ENCODE assay signal across 18 cellular contexts in the genomic region with DNA sequence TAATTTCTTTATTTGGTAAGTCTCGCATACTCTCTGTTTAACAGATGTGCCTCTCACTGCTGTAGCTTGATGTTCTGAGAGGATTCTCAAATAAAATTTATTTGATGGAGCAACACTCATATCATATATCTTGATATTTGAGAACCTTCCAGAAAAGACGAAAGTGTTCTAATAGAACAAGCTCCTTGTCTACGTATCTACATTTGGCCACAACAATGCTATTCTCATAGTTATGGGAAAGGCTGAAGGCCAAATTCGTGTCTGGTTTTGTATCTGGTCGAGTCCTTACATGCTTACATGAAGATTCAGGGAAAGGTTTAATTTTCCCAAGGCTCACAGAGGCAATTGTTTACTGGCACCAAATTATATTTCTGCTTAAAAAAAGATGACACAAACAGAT.
DNase-seq lines count a peak whose midpoint lies in the region; ATAC-seq and TF ChIP-seq lines count a peak whose summit lies in the region.
"Had no signal": no experiment of that assay in that cellular context is flagged by ENCODE, and none has a peak within 500 bp of the region (broad histone marks: within the 10 kb centered on the region; RNA-seq: fewer than 3 reads in every experiment).

No MANE protein-coding gene starts in this region.

- H2AFZ ChIP-seq in GM23248, result peak overlapping the region; percentile 35
- H2AFZ ChIP-seq: PC-9 had no signal

- H3K9me3 ChIP-seq in GM23248 (ENCODE audit: low read depth) (no peaks in the 10 kb centered on the region), skeletal muscle tissue (ENCODE audit: control insufficient read depth in 3 of 3, low read length in 3 of 3) (no peaks in the 10 kb centered on the region)
- H3K9me3 ChIP-seq: adrenal gland had no signal

- ATAC-seq in natural killer cell treated with Interleukin-12 subunit alpha and Interleukin-12 subunit beta and Interleukin-15 and Interleukin-18, amount 100 ng/mL, for 72 hours, result no peak
- ATAC-seq: activated CD8-positive, alpha-beta T cell treated with anti-CD3 and anti-CD28 coated beads for 36 hours; naive thymus-derived CD8-positive, alpha-beta T cell had no signal

- H3K9me3 Mint-ChIP-seq in chondrocyte (ENCODE audit: low read depth), result peaks cover 9% of the 10 kb centered on the region
- peaks cover 6% of the 10 kb centered on the region for H3K9me3 Mint-ChIP-seq in natural killer cell treated with Interleukin-12 subunit alpha and Interleukin-12 subunit beta and Interleukin-15 and Interleukin-18, amount 100 ng/mL, for 72 hours

- H3K4me3 ChIP-seq in GM23248 (no peak overlapping the region), skeletal muscle tissue (ENCODE audit: low read length in 3 of 3) (no peak overlapping the region)
- H3K4me3 ChIP-seq: adrenal gland, MG63, PC-9 had no signal

- 17 to 25% methylated on average over 5 of the region's 5 CpGs for WGBS in GM23248 (ENCODE audit: low coverage in 1 of 2, low lambda C conversion rate in 2 of 2, missing lambda C conversion rate in 2 of 2), 2 experiments

- peaks cover 82% of the 10 kb centered on the region for H3K4me1 Mint-ChIP-seq in chondrocyte (ENCODE audit: low read depth)
- peaks cover 12 to 18% of the 10 kb centered on the region in 2 donors for H3K4me1 Mint-ChIP-seq in natural killer cell treated with Interleukin-12 subunit alpha and Interleukin-12 subunit beta and Interleukin-15 and Interleukin-18, amount 100 ng/mL, for 72 hours (ENCODE audit: low read depth in 2 of 2)

- no peaks in the 10 kb centered on the region for H3K27me3 Mint-ChIP-seq in chondrocyte (ENCODE audit: low read depth)
- peaks cover 0 to 2% of the 10 kb centered on the region in 2 donors for H3K27me3 Mint-ChIP-seq in natural killer cell treated with Interleukin-12 subunit alpha and Interleukin-12 subunit beta and Interleukin-15 and Interleukin-18, amount 100 ng/mL, for 72 hours
- H3K27me3 Mint-ChIP-seq: activated CD8-positive, alpha-beta T cell treated with anti-CD3 and anti-CD28 coated beads for 36 hours; naive thymus-derived CD8-positive, alpha-beta T cell had no signal

- H3K4me2 ChIP-seq in GM23248 (ENCODE audit: unreplicated experiment), result peak overlapping the region; percentile 54
- H3K4me2 ChIP-seq: PC-9 had no signal

- no peaks in the 10 kb centered on the region for H3K36me3 ChIP-seq in GM23248 (ENCODE audit: low read depth)
- H3K36me3 ChIP-seq in skeletal muscle tissue (ENCODE audit: control insufficient read depth in 3 of 3, insufficient read depth in 3 of 3, low read length in 3 of 3), result no peaks in the 10 kb centered on the region
- H3K36me3 ChIP-seq: adrenal gland had no signal

- no peaks in the 10 kb centered on the region for H4K20me1 ChIP-seq in GM23248 (ENCODE audit: insufficient read depth)

- H3K27ac ChIP-seq in GM23248, result peak overlapping the region; percentile 94
- peak overlapping the region; percentile 69 for H3K27ac ChIP-seq in skeletal muscle tissue (ENCODE audit: low read depth, low read length)
- H3K27ac ChIP-seq: adrenal gland, PC-9 had no signal

- no peak for TF ChIP-seq CTCF in chondrocyte (IDR thresholded peaks at IDR 0.05)

- no peak overlapping the region for H3K4me3 Mint-ChIP-seq in chondrocyte (ENCODE audit: unreplicated experiment)
- no peak overlapping the region for H3K4me3 Mint-ChIP-seq in natural killer cell treated with Interleukin-12 subunit alpha and Interleukin-12 subunit beta and Interleukin-15 and Interleukin-18, amount 100 ng/mL, for 72 hours
- H3K4me3 Mint-ChIP-seq: activated CD8-positive, alpha-beta T cell treated with anti-CD3 and anti-CD28 coated beads for 36 hours; naive thymus-derived CD8-positive, alpha-beta T cell had no signal

- DNase-seq in GM23248, result peak; percentile 72
- no peak for DNase-seq in chondrocyte (ENCODE audit: low spot score)
- DNase-seq in iris pigment epithelial cell (ENCODE audit: low read depth), result peak; percentile 32
- DNase-seq in T1000 (lab: John Stamatoyannopoulos, UW), result no peak
- DNase-seq in activated CD4-positive, alpha-beta T cell treated with anti-CD3 and anti-CD28 coated beads, Interleukin-2, amount 50 U/mL, for 4 hours, result no peak
- no peak for DNase-seq in natural killer cell treated with Interleukin-12 subunit alpha and Interleukin-12 subunit beta and Interleukin-15 and Interleukin-18, amount 100 ng/mL, for 72 hours (ENCODE audit: low spot score)
- no peak for DNase-seq in activated effector memory CD4-positive, alpha-beta T cell treated with Interleukin-2 at 50 U/mL for 16 hours
- DNase-seq: activated CD8-positive, alpha-beta T cell treated with anti-CD3 and anti-CD28 coated beads for 36 hours; adrenal gland; AML-193; GOT3; MG63; naive thymus-derived CD8-positive, alpha-beta T cell; NCI-H187; NCI-H510A; PC-9; stimulated activated CD4-positive, alpha-beta T cell treated with anti-CD3 and anti-CD28 coated beads, Interleukin-4, amount 100 ng/mL, for 4 hours had no signal

- peak overlapping the region; percentile 94 for H3K27ac Mint-ChIP-seq in chondrocyte (ENCODE audit: unreplicated experiment)
- H3K27ac Mint-ChIP-seq in natural killer cell treated with Interleukin-12 subunit alpha and Interleukin-12 subunit beta and Interleukin-15 and Interleukin-18, amount 100 ng/mL, for 72 hours, result no peak overlapping the region
- H3K27ac Mint-ChIP-seq: activated CD8-positive, alpha-beta T cell treated with anti-CD3 and anti-CD28 coated beads for 36 hours; naive thymus-derived CD8-positive, alpha-beta T cell had no signal

- in situ Hi-C loops in GM23248 (cut with MboI), result no loop called here

- no peaks in the 10 kb centered on the region for H3K27me3 ChIP-seq in GM23248 (replicated peaks; ENCODE audit: insufficient read depth)
- H3K27me3 ChIP-seq in skeletal muscle tissue (ENCODE audit: control insufficient read depth in 3 of 3, insufficient read depth in 3 of 3, low read length in 3 of 3), result no peaks in the 10 kb centered on the region
- H3K27me3 ChIP-seq: adrenal gland, MG63 had no signal

- H3K36me3 Mint-ChIP-seq in chondrocyte (ENCODE audit: low read depth), result peaks cover 2% of the 10 kb centered on the region
- no peaks in the 10 kb centered on the region for H3K36me3 Mint-ChIP-seq in natural killer cell treated with Interleukin-12 subunit alpha and Interleukin-12 subunit beta and Interleukin-15 and Interleukin-18, amount 100 ng/mL, for 72 hours

- no peaks in the 10 kb centered on the region for H3K9me2 ChIP-seq in GM23248 (ENCODE audit: insufficient read depth)

- peaks cover 62% of the 10 kb centered on the region for H3F3A ChIP-seq in GM23248 (ENCODE audit: insufficient read depth)

- H3K9ac ChIP-seq in GM23248, result peak overlapping the region; percentile 71
- no peak overlapping the region for H3K9ac ChIP-seq in skeletal muscle tissue (ENCODE audit: low read depth in 1 of 3, low read length in 3 of 3)

- H3K4me1 ChIP-seq in GM23248 (ENCODE audit: insufficient read depth) (peaks cover 85% of the 10 kb centered on the region), skeletal muscle tissue (ENCODE audit: control insufficient read depth in 3 of 3, insufficient read depth in 3 of 3, low read length in 3 of 3) (peaks cover 26 to 36% (median 27%) of the 10 kb centered on the region in 3 donors)

- 0 out of 2 replicates have a peak, but pooled peaks cover 4% of the 10 kb centered on the region for H3K79me2 ChIP-seq in GM23248 (ENCODE audit: insufficient read depth)

Comparison
In these comparisons a context has a peak if more than half of its experiments do, and no peak if none do; other contexts are left out.
1. DNase-seq: peak in GM23248 (single experiment) and iris pigment epithelial cell (single experiment); none in chondrocyte (single experiment), T1000 (single experiment), activated CD4-positive, alpha-beta T cell treated with anti-CD3 and anti-CD28 coated beads, Interleukin-2, amount 50 U/mL, for 4 hours (0 of 2), natural killer cell treated with Interleukin-12 subunit alpha and Interleukin-12 subunit beta and Interleukin-15 and Interleukin-18, amount 100 ng/mL, for 72 hours (single experiment) and activated effector memory CD4-positive, alpha-beta T cell treated with Interleukin-2 at 50 U/mL for 16 hours (single experiment).